In the genomic region with DNA sequence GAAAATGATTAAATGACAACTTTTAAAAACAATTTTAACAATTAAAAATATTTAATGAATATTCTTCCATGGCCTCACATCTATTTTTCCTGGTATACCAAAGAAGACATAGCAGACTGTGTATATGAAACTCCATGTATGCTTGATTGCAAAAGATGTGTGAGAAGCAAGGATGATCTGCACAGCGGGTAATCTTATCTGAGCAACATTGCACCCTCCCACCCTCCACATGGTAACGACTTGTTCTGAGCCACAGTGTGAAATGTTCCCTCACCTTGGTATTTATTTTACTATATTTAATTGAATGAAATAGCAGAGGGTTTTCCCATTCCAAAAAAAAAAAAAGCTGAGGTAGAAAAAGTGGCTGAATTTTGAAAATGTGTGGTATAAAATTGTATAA, we compare ENCODE assay signal across 15 cellular contexts.
DNase-seq lines count a peak whose midpoint lies in the region; ATAC-seq and TF ChIP-seq lines count a peak whose summit lies in the region.
"Had no signal": no experiment of that assay in that cellular context is flagged by ENCODE, and none has a peak within 500 bp of the region (broad histone marks: within the 10 kb centered on the region; RNA-seq: fewer than 3 reads in every experiment).

No MANE protein-coding gene starts in this region.

- H3K4me2 ChIP-seq in neuronal stem cell (ENCODE audit: insufficient read depth, low read length, poor library complexity, severe bottlenecking), result no peak overlapping the region
- H3K4me2 ChIP-seq: BLaER1 treated with 17β-estradiol and CSF1 and Interleukin-3, amounts not matched to agents 10 nM and 100 nM had no signal

- no CpG with 5 or more reads among the region's 2 CpGs for WGBS in neuronal stem cell (ENCODE audit: extremely low coverage in 2 of 2, insufficient read length in 2 of 2, insufficient replicate concordance in 1 of 2), 2 donors

- H3K36me3 ChIP-seq in mucosa of descending colon (ENCODE audit: low read depth) (no peaks in the 10 kb centered on the region), neuronal stem cell (replicated peaks in 1 of 2; ENCODE audit: control insufficient read depth in 2 of 2, insufficient read depth in 2 of 2, low read length in 2 of 2) (no peaks in the 10 kb centered on the region)
- H3K36me3 ChIP-seq: BLaER1 treated with 17β-estradiol and CSF1 and Interleukin-3, amounts not matched to agents 10 nM and 100 nM had no signal

- no peak overlapping the region for H2AK5ac ChIP-seq in neuronal stem cell (ENCODE audit: low read depth, low read length)

- H3K4me1 ChIP-seq in mucosa of descending colon (ENCODE audit: low read depth), result no peaks in the 10 kb centered on the region
- no peaks in the 10 kb centered on the region for H3K4me1 ChIP-seq in neuronal stem cell (ENCODE audit: control insufficient read depth in 2 of 2, insufficient read depth in 1 of 2, low read depth in 1 of 2, low read length in 2 of 2)
- H3K4me1 ChIP-seq: BLaER1 treated with 17β-estradiol and CSF1 and Interleukin-3, amounts not matched to agents 10 nM and 100 nM; Caco-2 had no signal

- H2BK120ac ChIP-seq in neuronal stem cell (ENCODE audit: low read depth, low read length), result no peak overlapping the region

- no peak overlapping the region for H2BK15ac ChIP-seq in neuronal stem cell (ENCODE audit: low read length)

- no peak overlapping the region for H3K27ac ChIP-seq in neuronal stem cell (replicated peaks; ENCODE audit: low read length)
- H3K27ac ChIP-seq: 22Rv1; BLaER1 treated with 17β-estradiol and CSF1 and Interleukin-3, amounts not matched to agents 10 nM and 100 nM; C4-2B had no signal

- no peak overlapping the region for H3K4me3 ChIP-seq in mucosa of descending colon
- no peak overlapping the region for H3K4me3 ChIP-seq in neuronal stem cell (ENCODE audit: low read length in 2 of 2)
- H3K4me3 ChIP-seq: BLaER1 treated with 17β-estradiol and CSF1 and Interleukin-3, amounts not matched to agents 10 nM and 100 nM had no signal

- H2BK12ac ChIP-seq in neuronal stem cell (ENCODE audit: low read length), result no peak overlapping the region

- no peak overlapping the region for H3K9ac ChIP-seq in neuronal stem cell (ENCODE audit: low read depth, low read length, poor library complexity)
- H3K9ac ChIP-seq: BLaER1 treated with 17β-estradiol and CSF1 and Interleukin-3, amounts not matched to agents 10 nM and 100 nM had no signal

- no peak overlapping the region for H3K14ac ChIP-seq in neuronal stem cell (ENCODE audit: low read length)

- H2AFZ ChIP-seq in neuronal stem cell (ENCODE audit: low read length), result no peak overlapping the region

- no peak overlapping the region for H3K23ac ChIP-seq in neuronal stem cell (ENCODE audit: low read depth, low read length, poor library complexity)

- no peak overlapping the region for H3K18ac ChIP-seq in neuronal stem cell (ENCODE audit: low read length)

- TF ChIP-seq CTCF in mucosa of descending colon (IDR thresholded peaks at IDR 0.05), result no peak

- peak; percentile 59 for DNase-seq in Ammon's horn (ENCODE audit: low spot score)
- peak; percentile 62 for DNase-seq in OCI-M1 (lab: John Stamatoyannopoulos, UW)
- peak; percentile 30 for DNase-seq in superior temporal gyrus (ENCODE audit: extremely low spot score)
- DNase-seq in mucosa of descending colon, result no peak
- no peak for DNase-seq in neuronal stem cell (ENCODE audit: low spot score)
- DNase-seq: ACHN; Caco-2; Calu3; CD4-positive, alpha-beta T cell; CD8-positive, alpha-beta T cell; DMS79 treated with DMSO at 0.1 percent for 48 hours; GF-D8 had no signal

- no peaks in the 10 kb centered on the region for H3K27me3 ChIP-seq in neuronal stem cell (ENCODE audit: control insufficient read depth in 3 of 3, insufficient read depth in 3 of 3, low read depth in 1 of 3, low read length in 3 of 3)
- H3K27me3 ChIP-seq: BLaER1 treated with 17β-estradiol and CSF1 and Interleukin-3, amounts not matched to agents 10 nM and 100 nM had no signal

- no peak overlapping the region for H4K8ac ChIP-seq in neuronal stem cell (ENCODE audit: low read depth, low read length)

- H3K79me1 ChIP-seq in neuronal stem cell (ENCODE audit: low read depth, low read length), result no peaks in the 10 kb centered on the region

- no peak for ATAC-seq in mucosa of descending colon
- ATAC-seq: CD8-positive, alpha-beta T cell had no signal

- intact Hi-C loops in mucosa of descending colon (cut with DNase I, micrococcal nuclease), result no loop called here

- H3K9me3 ChIP-seq in mucosa of descending colon, result no peaks in the 10 kb centered on the region
- no peaks in the 10 kb centered on the region for H3K9me3 ChIP-seq in neuronal stem cell (replicated peaks in 1 of 2; ENCODE audit: control insufficient read depth in 2 of 2, insufficient read depth in 1 of 2, low read depth in 1 of 2, low read length in 2 of 2)
- H3K9me3 ChIP-seq: BLaER1 treated with 17β-estradiol and CSF1 and Interleukin-3, amounts not matched to agents 10 nM and 100 nM; Caco-2 had no signal

- no peak overlapping the region for H4K91ac ChIP-seq in neuronal stem cell (ENCODE audit: low read depth, low read length, poor library complexity)

- H3K4ac ChIP-seq in neuronal stem cell (ENCODE audit: low read length), result no peak overlapping the region

- no peak overlapping the region for H2BK5ac ChIP-seq in neuronal stem cell (ENCODE audit: low read length)

Comparison
In these comparisons a context has a peak if more than half of its experiments do, and no peak if none do; other contexts are left out.
1. DNase-seq: peak in Ammon's horn (single experiment), OCI-M1 (single experiment) and superior temporal gyrus (single experiment); none in mucosa of descending colon (0 of 3) and neuronal stem cell (single experiment).